Comparison of ENCODE assay signal across 23 cellular contexts in genomic region chr2:98799375-98800329, GRCh38.
DNase-seq lines count a peak whose midpoint lies in the region; ATAC-seq and TF ChIP-seq lines count a peak whose summit lies in the region.
"Had no signal": no experiment of that assay in that cellular context is flagged by ENCODE, and none has a peak within 500 bp of the region (broad histone marks: within the 10 kb centered on the region; RNA-seq: fewer than 3 reads in every experiment).

No MANE protein-coding gene starts in this region.

- no peak for TF ChIP-seq POLR2A in gastrocnemius medialis (IDR thresholded peaks at IDR 0.05)

- ATAC-seq in gastrocnemius medialis (no peak), GM21786 (IDR thresholded peaks at IDR 0.05; ENCODE audit: unreplicated experiment) (no peak)

- TF ChIP-seq CTCF in HL-60 (IDR thresholded peaks at IDR 0.05; ENCODE audit: insufficient read depth, low read length) (no peak), glutamatergic neuron (IDR thresholded peaks at IDR 0.05; ENCODE audit: partially characterized antibody, unreplicated experiment) (no peak), gastrocnemius medialis (IDR thresholded peaks at IDR 0.05 in 4 of 5, conservative IDR thresholded peaks at IDR 0.05 in 1 of 5) (no peak), foreskin fibroblast (IDR thresholded peaks at IDR 0.05; ENCODE audit: low read depth, low read length) (no peak)

- H3K4me1 ChIP-seq in CD8-positive, alpha-beta memory T cell (ENCODE audit: insufficient read depth, low read length) = no peaks in the 10 kb centered on the region
- H3K4me1 ChIP-seq in gastrocnemius medialis = no peaks in the 10 kb centered on the region
- H3K4me1 ChIP-seq: adrenal gland had no signal

- no peaks in the 10 kb centered on the region for H3K4me1 Mint-ChIP-seq in CD8-positive, alpha-beta memory T cell
- H3K4me1 Mint-ChIP-seq in glutamatergic neuron (ENCODE audit: low read depth, unreplicated experiment) = peaks cover 21% of the 10 kb centered on the region
- H3K4me1 Mint-ChIP-seq: endodermal cell, memory B cell had no signal

- no peaks in the 10 kb centered on the region for H3K9me3 Mint-ChIP-seq in CD8-positive, alpha-beta memory T cell
- peaks cover 10% of the 10 kb centered on the region for H3K9me3 Mint-ChIP-seq in glutamatergic neuron (ENCODE audit: unreplicated experiment)
- H3K9me3 Mint-ChIP-seq: endodermal cell, memory B cell had no signal

- no peaks in the 10 kb centered on the region for H3K36me3 ChIP-seq in CD8-positive, alpha-beta memory T cell (ENCODE audit: insufficient read depth, low read length)
- no peaks in the 10 kb centered on the region for H3K36me3 ChIP-seq in gastrocnemius medialis
- H3K36me3 ChIP-seq: adrenal gland, brain microvascular endothelial cell, thyroid gland had no signal

- intact Hi-C loops in gastrocnemius medialis (cut with DNase I; ENCODE audit: low total_unique reads) = no loop called here

- CTCF ChIA-PET in CD8-positive, alpha-beta memory T cell (lab: Charles Lee) = no interaction called here

- no peak overlapping the region for H3K4me3 Mint-ChIP-seq in CD8-positive, alpha-beta memory T cell
- H3K4me3 Mint-ChIP-seq in glutamatergic neuron (ENCODE audit: unreplicated experiment) = no peak overlapping the region
- H3K4me3 Mint-ChIP-seq: endodermal cell, memory B cell had no signal

- peak overlapping the region in 6 of 8 donors; percentile 27 to 88 (median 54) for H3K27ac Mint-ChIP-seq in CD8-positive, alpha-beta memory T cell
- H3K27ac Mint-ChIP-seq in glutamatergic neuron (ENCODE audit: unreplicated experiment) = peak overlapping the region; percentile 23
- H3K27ac Mint-ChIP-seq: endodermal cell, memory B cell had no signal

- H3K27me3 Mint-ChIP-seq in CD8-positive, alpha-beta memory T cell = no peaks in the 10 kb centered on the region
- peaks cover 9% of the 10 kb centered on the region for H3K27me3 Mint-ChIP-seq in glutamatergic neuron (ENCODE audit: unreplicated experiment)

- DNase-seq in CD8-positive, alpha-beta memory T cell = no peak
- DNase-seq in HL-60 (ENCODE audit: low read depth in 1 of 2, low spot score in 1 of 2) (no peak), glutamatergic neuron (no peak), gastrocnemius medialis (no peak), superior temporal gyrus (ENCODE audit: extremely low spot score) (no peak), foreskin fibroblast (no peak)
- no peak for DNase-seq in activated CD4-positive, alpha-beta T cell treated with anti-CD3 and anti-CD28 coated beads for 4 hours
- DNase-seq: activated CD4-positive, alpha-beta T cell treated with anti-CD3 and anti-CD28 coated beads for 1 hour; activated gamma-delta T cell; adrenal gland; brain microvascular endothelial cell; DMS 273 treated with DMSO at 0.1 percent for 48 hours; endodermal cell; Kasumi-1; NCI-H187 treated with DMSO at 0.1 percent for 48 hours; NCI-H526 treated with DMSO at 0.1 percent for 48 hours; stimulated activated CD4-positive, alpha-beta T cell treated with anti-CD3 and anti-CD28 coated beads, Interleukin-12 subunit alpha, Interleukin-12 subunit beta, amount 100 ng/mL, for 4 hours; stimulated activated CD4-positive, alpha-beta T cell treated with anti-CD3 and anti-CD28 coated beads, Interleukin-4, amount 100 ng/mL, for 24 hours; stimulated activated naive CD4-positive, alpha-beta T cell; thyroid gland had no signal

- no peaks in the 10 kb centered on the region for H3K27me3 ChIP-seq in CD8-positive, alpha-beta memory T cell (ENCODE audit: insufficient read depth, low read length, poor library complexity, severe bottlenecking)
- H3K27me3 ChIP-seq in HL-60 (ENCODE audit: insufficient read depth, poor library complexity, severe bottlenecking) (no peaks in the 10 kb centered on the region), gastrocnemius medialis (no peaks in the 10 kb centered on the region)
- H3K27me3 ChIP-seq: adrenal gland, brain microvascular endothelial cell, thyroid gland had no signal

- H3K9me3 ChIP-seq in CD8-positive, alpha-beta memory T cell (ENCODE audit: low read length) = no peaks in the 10 kb centered on the region
- H3K9me3 ChIP-seq in gastrocnemius medialis = no peaks in the 10 kb centered on the region
- H3K9me3 ChIP-seq: adrenal gland, thyroid gland had no signal

- H3K27ac ChIP-seq in CD8-positive, alpha-beta memory T cell (ENCODE audit: low read depth, low read length) = no peak overlapping the region
- H3K27ac ChIP-seq in HL-60 (replicated peaks) = 0 out of 2 replicates have a peak overlapping the region, but pooled peaks have one; percentile 14
- H3K27ac ChIP-seq in gastrocnemius medialis = peak overlapping the region in 3 of 4 donors; percentile 45 to 50 (median 50)
- H3K27ac ChIP-seq: brain microvascular endothelial cell had no signal

- no peaks in the 10 kb centered on the region for H3K36me3 Mint-ChIP-seq in CD8-positive, alpha-beta memory T cell
- H3K36me3 Mint-ChIP-seq in glutamatergic neuron (ENCODE audit: unreplicated experiment) = peaks cover 12% of the 10 kb centered on the region
- H3K36me3 Mint-ChIP-seq: memory B cell had no signal

- in situ Hi-C loops in gastrocnemius medialis (cut with MboI; ENCODE audit: low sequenced_read_pairs in 4 of 4) = no loop called here

- no peak overlapping the region for H3K4me3 ChIP-seq in CD8-positive, alpha-beta memory T cell (ENCODE audit: low read length)
- H3K4me3 ChIP-seq in HL-60 (replicated peaks; ENCODE audit: insufficient read depth, low read length) = no peak overlapping the region
- no peak overlapping the region for H3K4me3 ChIP-seq in gastrocnemius medialis
- H3K4me3 ChIP-seq in foreskin fibroblast (ENCODE audit: low read depth in 1 of 2, low read length in 2 of 2) = no peak overlapping the region
- H3K4me3 ChIP-seq: adrenal gland, coronary artery, thyroid gland had no signal

- POLR2A ChIA-PET in CD8-positive, alpha-beta memory T cell (lab: Charles Lee) = no interaction called here
